27 cellular contexts compared by ENCODE assay signal in the genomic region with DNA sequence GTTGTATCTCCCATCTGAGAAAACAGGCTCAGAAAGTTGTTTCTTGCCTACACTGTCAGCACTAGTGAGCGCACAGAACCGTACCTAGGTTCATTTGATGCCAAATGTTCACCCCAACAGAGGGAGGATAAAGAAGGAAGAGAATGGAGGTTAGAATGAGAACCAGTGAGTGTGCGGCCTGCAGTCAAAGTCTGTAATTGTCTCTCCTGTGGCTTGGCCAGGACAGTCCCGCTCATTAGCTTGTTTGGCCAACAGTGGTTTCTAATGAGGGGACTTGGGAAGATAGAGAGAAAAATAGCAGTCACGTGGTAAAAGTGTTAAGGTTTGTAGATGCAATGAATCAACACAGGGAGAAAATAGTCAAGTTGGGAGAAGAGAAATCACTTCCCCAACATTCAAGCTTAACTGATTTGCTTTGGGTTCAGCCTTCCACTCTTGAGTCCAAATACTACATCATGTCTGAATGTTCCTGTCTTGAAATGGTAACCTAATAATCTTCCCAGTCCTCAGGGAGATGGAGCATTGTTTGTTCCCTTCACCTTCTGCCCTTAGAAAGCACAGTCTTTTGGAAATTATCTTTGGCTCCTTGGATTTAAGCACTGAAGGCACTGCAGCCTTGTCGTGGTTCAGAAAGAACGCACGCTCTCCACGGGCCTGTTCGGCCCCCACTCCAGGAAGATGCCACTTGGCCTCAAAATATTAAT.
DNase-seq lines count a peak whose midpoint lies in the region; ATAC-seq and TF ChIP-seq lines count a peak whose summit lies in the region.
"Had no signal": no experiment of that assay in that cellular context is flagged by ENCODE, and none has a peak within 500 bp of the region (broad histone marks: within the 10 kb centered on the region; RNA-seq: fewer than 3 reads in every experiment).

No MANE protein-coding gene starts in this region.

- peak; percentile 23 for DNase-seq in activated CD4-positive, alpha-beta T cell treated with anti-CD3 and anti-CD28 coated beads, Interleukin-2, amount 10 ng/mL, durations not matched to agents 24 days and 14 days
- DNase-seq in activated CD4-positive, alpha-beta T cell treated with anti-CD3 and anti-CD28 coated beads, Interleukin-2, amount 10 ng/mL, durations not matched to agents 7 days and 5 days: no peak
- DNase-seq in dermis blood vessel endothelial cell (peak; percentile 5), posterior vena cava (ENCODE audit: low spot score) (peak; percentile 49), type B pancreatic cell (ENCODE audit: extremely low spot score, unreplicated experiment) (no peak), GM03348 (ENCODE audit: low spot score) (no peak), cerebellum (ENCODE audit: low spot score) (no peak)
- DNase-seq: activated CD4-positive, alpha-beta T cell treated with anti-CD3 and anti-CD28 coated beads for 4 hours; activated gamma-delta T cell; activated naive CD8-positive, alpha-beta T cell treated with anti-CD3 and anti-CD28 coated beads for 36 hours; activated T-cell treated with anti-CD3 and anti-CD28 coated beads, Interleukin-2, amount 50 U/mL, for 24 hours; anterior cingulate cortex; hypothalamus; mucosa of descending colon; natural killer cell; NCI-H1048; NCI-H1694 treated with DMSO at 0.1 percent for 48 hours; NCI-H446; NCI-H774; SJCRH30; stimulated activated CD4-positive, alpha-beta T cell treated with anti-CD3 and anti-CD28 coated beads, Interleukin-1b, Interleukin-23, amount 100 ng/mL, for 48 hours; T-helper 9 cell; WERI-Rb-1 had no signal

- intact Hi-C loops in activated CD4-positive, alpha-beta T cell treated with anti-CD3 and anti-CD28 coated beads, Interleukin-2, amount 10 ng/mL, durations not matched to agents 24 days and 14 days (cut with micrococcal nuclease): no loop called here
- intact Hi-C loops in posterior vena cava (cut with DNase I): no loop called here

- POLR2A ChIA-PET in activated CD4-positive, alpha-beta T cell treated with anti-CD3 and anti-CD28 coated beads, Interleukin-2, amount 10 ng/mL, durations not matched to agents 7 days and 5 days (lab: Charles Lee): no interaction called here

- peaks cover 2% of the 10 kb centered on the region for H3K27me3 Mint-ChIP-seq in activated CD4-positive, alpha-beta T cell treated with anti-CD3 and anti-CD28 coated beads, Interleukin-2, amount 10 ng/mL, durations not matched to agents 24 days and 14 days
- peaks cover 1% of the 10 kb centered on the region for H3K27me3 Mint-ChIP-seq in activated CD4-positive, alpha-beta T cell treated with anti-CD3 and anti-CD28 coated beads, Interleukin-2, amount 10 ng/mL, durations not matched to agents 7 days and 5 days
- H3K27me3 Mint-ChIP-seq in type B pancreatic cell: peaks cover 11% of the 10 kb centered on the region
- H3K27me3 Mint-ChIP-seq: stimulated activated naive CD8-positive, alpha-beta T cell treated with anti-CD3 and anti-CD28 coated beads, Interleukin-15, Interleukin-2, amounts not matched to agents 100 ng/mL and 50 ng/mL, for 24 hours had no signal

- H3K4me1 Mint-ChIP-seq in activated CD4-positive, alpha-beta T cell treated with anti-CD3 and anti-CD28 coated beads, Interleukin-2, amount 10 ng/mL, durations not matched to agents 24 days and 14 days: peaks cover 5% of the 10 kb centered on the region
- peaks cover 10% of the 10 kb centered on the region for H3K4me1 Mint-ChIP-seq in activated CD4-positive, alpha-beta T cell treated with anti-CD3 and anti-CD28 coated beads, Interleukin-2, amount 10 ng/mL, durations not matched to agents 7 days and 5 days
- H3K4me1 Mint-ChIP-seq in type B pancreatic cell (ENCODE audit: unreplicated experiment): peaks cover 53% of the 10 kb centered on the region
- H3K4me1 Mint-ChIP-seq: natural killer cell had no signal

- H3K27ac Mint-ChIP-seq in activated CD4-positive, alpha-beta T cell treated with anti-CD3 and anti-CD28 coated beads, Interleukin-2, amount 10 ng/mL, durations not matched to agents 24 days and 14 days: no peak overlapping the region
- no peak overlapping the region for H3K27ac Mint-ChIP-seq in activated CD4-positive, alpha-beta T cell treated with anti-CD3 and anti-CD28 coated beads, Interleukin-2, amount 10 ng/mL, durations not matched to agents 7 days and 5 days
- no peak overlapping the region for H3K27ac Mint-ChIP-seq in type B pancreatic cell
- H3K27ac Mint-ChIP-seq: activated naive CD8-positive, alpha-beta T cell treated with anti-CD3 and anti-CD28 coated beads for 36 hours; activated T-cell treated with anti-CD3 and anti-CD28 coated beads, Interleukin-2, amount 50 U/mL, for 24 hours; natural killer cell; stimulated activated naive CD8-positive, alpha-beta T cell treated with anti-CD3 and anti-CD28 coated beads, Interleukin-15, Interleukin-2, amounts not matched to agents 100 ng/mL and 50 ng/mL, for 24 hours had no signal

- H3K9me3 Mint-ChIP-seq in activated CD4-positive, alpha-beta T cell treated with anti-CD3 and anti-CD28 coated beads, Interleukin-2, amount 10 ng/mL, durations not matched to agents 24 days and 14 days: no peaks in the 10 kb centered on the region
- H3K9me3 Mint-ChIP-seq in activated CD4-positive, alpha-beta T cell treated with anti-CD3 and anti-CD28 coated beads, Interleukin-2, amount 10 ng/mL, durations not matched to agents 7 days and 5 days: no peaks in the 10 kb centered on the region
- no peaks in the 10 kb centered on the region for H3K9me3 Mint-ChIP-seq in type B pancreatic cell
- H3K9me3 Mint-ChIP-seq: activated naive CD8-positive, alpha-beta T cell treated with anti-CD3 and anti-CD28 coated beads for 36 hours; activated T-cell treated with anti-CD3 and anti-CD28 coated beads, Interleukin-2, amount 50 U/mL, for 24 hours; natural killer cell; stimulated activated naive CD8-positive, alpha-beta T cell treated with anti-CD3 and anti-CD28 coated beads, Interleukin-15, Interleukin-2, amounts not matched to agents 100 ng/mL and 50 ng/mL, for 24 hours had no signal

- no peak for ATAC-seq in HG03378 (IDR thresholded peaks at IDR 0.05; ENCODE audit: unreplicated experiment)
- ATAC-seq: gastroesophageal sphincter, mucosa of descending colon, natural killer cell had no signal

- no peaks in the 10 kb centered on the region for H3K36me3 Mint-ChIP-seq in activated CD4-positive, alpha-beta T cell treated with anti-CD3 and anti-CD28 coated beads, Interleukin-2, amount 10 ng/mL, durations not matched to agents 24 days and 14 days (ENCODE audit: low read depth)
- H3K36me3 Mint-ChIP-seq in activated CD4-positive, alpha-beta T cell treated with anti-CD3 and anti-CD28 coated beads, Interleukin-2, amount 10 ng/mL, durations not matched to agents 7 days and 5 days (ENCODE audit: low read depth): no peaks in the 10 kb centered on the region
- no peaks in the 10 kb centered on the region for H3K36me3 Mint-ChIP-seq in type B pancreatic cell
- H3K36me3 Mint-ChIP-seq: activated naive CD8-positive, alpha-beta T cell treated with anti-CD3 and anti-CD28 coated beads for 36 hours; CD14-positive monocyte; natural killer cell had no signal

- H3K4me3 Mint-ChIP-seq in activated CD4-positive, alpha-beta T cell treated with anti-CD3 and anti-CD28 coated beads, Interleukin-2, amount 10 ng/mL, durations not matched to agents 24 days and 14 days: no peak overlapping the region
- no peak overlapping the region for H3K4me3 Mint-ChIP-seq in activated CD4-positive, alpha-beta T cell treated with anti-CD3 and anti-CD28 coated beads, Interleukin-2, amount 10 ng/mL, durations not matched to agents 7 days and 5 days
- peak overlapping the region; percentile 37 for H3K4me3 Mint-ChIP-seq in type B pancreatic cell
- H3K4me3 Mint-ChIP-seq: activated naive CD8-positive, alpha-beta T cell treated with anti-CD3 and anti-CD28 coated beads for 36 hours; activated T-cell treated with anti-CD3 and anti-CD28 coated beads, Interleukin-2, amount 50 U/mL, for 24 hours; CD14-positive monocyte; natural killer cell; stimulated activated naive CD8-positive, alpha-beta T cell treated with anti-CD3 and anti-CD28 coated beads, Interleukin-15, Interleukin-2, amounts not matched to agents 100 ng/mL and 50 ng/mL, for 24 hours had no signal

- TF ChIP-seq CTCF in type B pancreatic cell (conservative IDR thresholded peaks at IDR 0.05): no peak

- CTCF ChIA-PET in activated CD4-positive, alpha-beta T cell treated with anti-CD3 and anti-CD28 coated beads, Interleukin-2, amount 10 ng/mL, durations not matched to agents 7 days and 5 days (lab: Charles Lee): no interaction called here

Comparison
In these comparisons a context has a peak if more than half of its experiments do, and no peak if none do; other contexts are left out.
1. DNase-seq: peak in activated CD4-positive, alpha-beta T cell treated with anti-CD3 and anti-CD28 coated beads, Interleukin-2, amount 10 ng/mL, durations not matched to agents 24 days and 14 days (single experiment), dermis blood vessel endothelial cell (single experiment) and posterior vena cava (single experiment); none in activated CD4-positive, alpha-beta T cell treated with anti-CD3 and anti-CD28 coated beads, Interleukin-2, amount 10 ng/mL, durations not matched to agents 7 days and 5 days (single experiment), type B pancreatic cell (single experiment), GM03348 (single experiment) and cerebellum (single experiment).